18 cellular contexts compared by ENCODE assay signal in genomic region chr7:101115215-101115614, GRCh38. TPM values are rescaled to one million over a fixed set of nuclear protein-coding genes. Genes with fewer than 3 reads are reported as not detected.
DNase-seq lines count a peak whose midpoint lies in the region; FAIRE-seq and TF ChIP-seq lines count a peak whose summit lies in the region.
"Had no signal": no experiment of that assay in that cellular context is flagged by ENCODE, and none has a peak within 500 bp of the region (broad histone marks: within the 10 kb centered on the region; RNA-seq: fewer than 3 reads in every experiment).

No MANE protein-coding gene starts in this region.

- no peak overlapping the region for H3K23ac ChIP-seq in H9 (ENCODE audit: insufficient read length, low read depth, low read length)

- no peak overlapping the region for H3K4me2 ChIP-seq in endothelial cell of umbilical vein (ENCODE audit: insufficient read depth, low read length)
- H3K4me2 ChIP-seq in smooth muscle cell: no peak overlapping the region
- no peak overlapping the region for H3K4me2 ChIP-seq in H9 (ENCODE audit: insufficient read depth, insufficient read length, low read length)

- no peak overlapping the region for H3K4me3 ChIP-seq in AG04450 (ENCODE audit: low read depth, low read length)
- H3K4me3 ChIP-seq in endothelial cell of umbilical vein (replicated peaks in 1 of 3; ENCODE audit: insufficient read depth in 1 of 3, low read depth in 1 of 3, low read length in 3 of 3): no peak overlapping the region
- H3K4me3 ChIP-seq in smooth muscle cell: no peak overlapping the region
- H3K4me3 ChIP-seq in suprapubic skin: no peak overlapping the region

- peaks cover 18% of the 10 kb centered on the region for H3F3A ChIP-seq in smooth muscle cell (ENCODE audit: low read depth)

- H3K27me3 ChIP-seq in AG04450 (ENCODE audit: control insufficient read depth, insufficient read depth, low read length): no peaks in the 10 kb centered on the region
- H3K27me3 ChIP-seq in endothelial cell of umbilical vein (ENCODE audit: control insufficient read depth in 2 of 2, insufficient read depth in 2 of 2, low read length in 2 of 2): no peaks in the 10 kb centered on the region
- no peaks in the 10 kb centered on the region for H3K27me3 ChIP-seq in smooth muscle cell (ENCODE audit: low read depth)
- no peaks in the 10 kb centered on the region for H3K27me3 ChIP-seq in suprapubic skin
- H3K27me3 ChIP-seq in H9 (ENCODE audit: insufficient read depth, low read length): no peaks in the 10 kb centered on the region

- H3K9ac ChIP-seq in endothelial cell of umbilical vein (replicated peaks; ENCODE audit: extremely low read depth, insufficient read depth, low read length): no peak overlapping the region
- no peak overlapping the region for H3K9ac ChIP-seq in smooth muscle cell (ENCODE audit: low read depth)
- H3K9ac ChIP-seq in H9 (ENCODE audit: extremely low read depth, insufficient read length, low read length): no peak overlapping the region

- no peak overlapping the region for H2BK5ac ChIP-seq in H9 (ENCODE audit: insufficient read length, low read length)

- H3K79me2 ChIP-seq in endothelial cell of umbilical vein (ENCODE audit: control insufficient read depth, insufficient read depth, low read length) (peaks cover 8% of the 10 kb centered on the region), smooth muscle cell (ENCODE audit: low read depth) (no peaks in the 10 kb centered on the region), H9 (ENCODE audit: insufficient read depth, low read length) (no peaks in the 10 kb centered on the region)

- H3K27ac Mint-ChIP-seq in H9: no peak overlapping the region

- intact Hi-C loops in endothelial cell of umbilical vein (cut with micrococcal nuclease): no loop called here

- H3K27ac ChIP-seq in AG04450 (ENCODE audit: low read depth, low read length): peak overlapping the region; percentile 52
- H3K27ac ChIP-seq in RWPE1: peak overlapping the region; percentile 58
- peak overlapping the region; percentile 48 for H3K27ac ChIP-seq in endothelial cell of umbilical vein (ENCODE audit: insufficient read depth, low read depth, low read length)
- H3K27ac ChIP-seq in smooth muscle cell (ENCODE audit: low read depth): peak overlapping the region; percentile 48
- H3K27ac ChIP-seq in suprapubic skin: no peak overlapping the region
- H3K27ac ChIP-seq in H9 (ENCODE audit: insufficient read length, low read depth, low read length): no peak overlapping the region

- DNase-seq in AG04450 (ENCODE audit: low read depth, low spot score) (no peak), RWPE1 (ENCODE audit: low spot score) (no peak), endothelial cell of umbilical vein (ENCODE audit: low read depth, low spot score) (no peak), smooth muscle cell (lab: John Stamatoyannopoulos, UW; ENCODE audit: unreplicated experiment) (no peak), suprapubic skin (ENCODE audit: low spot score in 2 of 2) (no peak), NCI-H2029 treated with DMSO at 0.1 percent for 48 hours (lab: John Stamatoyannopoulos, UW) (no peak), H9 (no peak), HPDE6-E6E7 (ENCODE audit: extremely low spot score) (no peak)
- DNase-seq: AML-193, DMS 273 treated with DMSO at 0.1 percent for 48 hours, GDM1, NCI-H1417 treated with DMSO at 0.1 percent for 48 hours, NCI-H2029, NCI-H510A treated with DMSO at 0.1 percent for 48 hours, NCI-H82, Right ventricle myocardium superior had no signal

- H2AFZ ChIP-seq in endothelial cell of umbilical vein (ENCODE audit: low read depth, low read length) (no peak overlapping the region), smooth muscle cell (ENCODE audit: low read depth) (no peak overlapping the region), H9 (ENCODE audit: low read length) (no peak overlapping the region)

- H4K8ac ChIP-seq in H9 (replicated peaks; ENCODE audit: insufficient read length, low read depth, low read length): no peak overlapping the region

- H2BK20ac ChIP-seq in H9 (ENCODE audit: low read depth, low read length, poor library complexity, severe bottlenecking): no peak overlapping the region

- no peaks in the 10 kb centered on the region for H3K9me1 ChIP-seq in endothelial cell of umbilical vein (replicated peaks; ENCODE audit: control insufficient read depth, extremely low read depth, insufficient read depth, low read length)

- H3K36me3 Mint-ChIP-seq in H9 (ENCODE audit: insufficient read depth in 1 of 3, low read depth in 3 of 3): no peaks in the 10 kb centered on the region; a peak in 1 of 7 replicates
- H3K36me3 Mint-ChIP-seq: CD14-positive monocyte had no signal

- no peaks in the 10 kb centered on the region for H3K27me3 Mint-ChIP-seq in H9 (ENCODE audit: low read depth)

- no peak overlapping the region for H3K4ac ChIP-seq in H9 (ENCODE audit: low read depth, low read length)

- dilution Hi-C loops in endothelial cell of umbilical vein (cut with MboI; ENCODE audit: extremely low pct_ligation_motif_present, low sequenced_read_pairs): no loop called here

- no peak overlapping the region for H3K14ac ChIP-seq in H9 (ENCODE audit: insufficient read depth, low read length)

- BruUV-seq in endothelial cell of umbilical vein (replicated peaks; lab: Mats Ljungman, UMichigan): no TSS peak

- POLR2A ChIA-PET in AG04450 (lab: Yijun Ruan, JAX): no interaction called here
- POLR2A ChIA-PET in RWPE1 (lab: Yijun Ruan, JAX; ENCODE audit: low non-redundant PET): no interaction called here
- POLR2A ChIA-PET in endothelial cell of umbilical vein (lab: Charles Lee): interaction anchor here (4.6 to 8.8 kb wide), 2 partner anchors 8 to 13 kb away, joined by 49 to 132 read pairs; partner anchors contain the start of gene SERPINE1

- TF ChIP-seq POLR2A in endothelial cell of umbilical vein (IDR thresholded peaks at IDR 0.05; ENCODE audit: low read depth, low read length) (no peak), suprapubic skin (IDR thresholded peaks at IDR 0.05) (no peak)

- H3K4me1 Mint-ChIP-seq in H9: peaks cover 12 to 16% of the 10 kb centered on the region in 2 experiments
- H3K4me1 Mint-ChIP-seq: CD14-positive monocyte had no signal

- H3K79me1 ChIP-seq in H9 (ENCODE audit: insufficient read depth, low read depth, low read length, poor library complexity, severe bottlenecking): no peaks in the 10 kb centered on the region

- no peaks in the 10 kb centered on the region for H3K23me2 ChIP-seq in H9 (ENCODE audit: insufficient read length, low read depth, low read length, poor library complexity, severe bottlenecking)

- no peak overlapping the region for H2BK12ac ChIP-seq in H9 (ENCODE audit: insufficient read length, low read depth, low read length)

- H3K9me3 ChIP-seq in AG04450 (ENCODE audit: control insufficient read depth, insufficient read depth, low read length) (no peaks in the 10 kb centered on the region), endothelial cell of umbilical vein (replicated peaks; ENCODE audit: control insufficient read depth, insufficient read depth, low read length) (no peaks in the 10 kb centered on the region), smooth muscle cell (replicated peaks; ENCODE audit: low read depth) (no peaks in the 10 kb centered on the region), suprapubic skin (no peaks in the 10 kb centered on the region), H9 (ENCODE audit: control insufficient read depth, low read depth, low read length) (no peaks in the 10 kb centered on the region)

- H3K56ac ChIP-seq in H9 (ENCODE audit: insufficient read length, low read depth, low read length): no peak overlapping the region

- H2BK15ac ChIP-seq in H9 (ENCODE audit: low read depth, low read length): no peak overlapping the region

- TF ChIP-seq CTCF in AG04450 (IDR thresholded peaks at IDR 0.05; ENCODE audit: low read depth, low read length): no peak
- TF ChIP-seq CTCF in RWPE1 (conservative IDR thresholded peaks at IDR 0.05; ENCODE audit: low read depth): no peak
- TF ChIP-seq CTCF in endothelial cell of umbilical vein (IDR thresholded peaks at IDR 0.05; ENCODE audit: extremely low read depth in 1 of 2, insufficient read depth in 1 of 2, low read depth in 1 of 2, low read length in 2 of 2): no peak
- TF ChIP-seq CTCF in smooth muscle cell (IDR thresholded peaks at IDR 0.05; ENCODE audit: borderline replicate concordance, insufficient read depth, poor library complexity, severe bottlenecking): no peak
- no peak for TF ChIP-seq CTCF in suprapubic skin (IDR thresholded peaks at IDR 0.05)
- TF ChIP-seq CTCF in H9 (conservative IDR thresholded peaks at IDR 0.05): no peak

- no peak overlapping the region for H3T11ph ChIP-seq in H9 (ENCODE audit: low read length)

- H3K18ac ChIP-seq in H9 (ENCODE audit: insufficient read length, low read depth, low read length): no peak overlapping the region

- H2AK5ac ChIP-seq in H9 (ENCODE audit: insufficient read length, low read length): no peak overlapping the region

- H3K36me3 ChIP-seq in endothelial cell of umbilical vein (ENCODE audit: control insufficient read depth in 2 of 2, extremely low read depth in 1 of 2, insufficient read depth in 2 of 2, low read length in 2 of 2) (no peaks in the 10 kb centered on the region), smooth muscle cell (ENCODE audit: low read depth) (no peaks in the 10 kb centered on the region), suprapubic skin (no peaks in the 10 kb centered on the region)

- no peak for FAIRE-seq in endothelial cell of umbilical vein (lab: Jason Lieb, UNC)
- FAIRE-seq: H54 had no signal

- H3K4me1 ChIP-seq in endothelial cell of umbilical vein (ENCODE audit: control insufficient read depth, extremely low read depth, insufficient read depth, low read length): peaks cover 56% of the 10 kb centered on the region
- H3K4me1 ChIP-seq in smooth muscle cell (ENCODE audit: low read depth): peaks cover 5% of the 10 kb centered on the region
- H3K4me1 ChIP-seq in suprapubic skin: no peaks in the 10 kb centered on the region
- no peaks in the 10 kb centered on the region; the same call in 1 of the 2 replicates for H3K4me1 ChIP-seq in H9 (ENCODE audit: insufficient read depth, low read length)

- WGBS in smooth muscle cell (ENCODE audit: low lambda C conversion rate): 97% methylated on average over 3 of the region's 3 CpGs
- WGBS in suprapubic skin: 94% methylated on average over 3 of the region's 3 CpGs
- WGBS in H9 (ENCODE audit: extremely low coverage, insufficient read length, low lambda C conversion rate): no CpG with 5 or more reads among the region's 3 CpGs

- CTCF ChIA-PET in AG04450 (lab: Charles Lee): interaction anchor here (0.7 kb wide), 1 partner anchor 57 kb away, joined by 3 read pairs; no protein-coding TSS in a partner anchor
- CTCF ChIA-PET in RWPE1 (lab: Yijun Ruan, JAX): interaction anchor here (0.6 kb wide), 1 partner anchor 49 kb away, joined by 3 read pairs; no protein-coding TSS in a partner anchor
- CTCF ChIA-PET in endothelial cell of umbilical vein (lab: Charles Lee): interaction anchor here (1.2 kb wide), 1 partner anchor 21 kb away, joined by 3 read pairs; no protein-coding TSS in a partner anchor

- no peaks in the 10 kb centered on the region for H3K9me3 Mint-ChIP-seq in H9

- H4K91ac ChIP-seq in H9 (ENCODE audit: insufficient read length, low read depth, low read length): no peak overlapping the region

- TF ChIP-seq EP300 in suprapubic skin (IDR thresholded peaks at IDR 0.05): no peak

- no peaks in the 10 kb centered on the region for H4K20me1 ChIP-seq in endothelial cell of umbilical vein (replicated peaks; ENCODE audit: control insufficient read depth, extremely low read depth, insufficient read depth, low read length)
- H4K20me1 ChIP-seq in smooth muscle cell (ENCODE audit: low read depth): no peaks in the 10 kb centered on the region
- no peaks in the 10 kb centered on the region for H4K20me1 ChIP-seq in H9 (ENCODE audit: control insufficient read depth, insufficient read depth, insufficient read length)

- H2BK120ac ChIP-seq in H9 (ENCODE audit: low read depth, low read length, poor library complexity, severe bottlenecking): no peak overlapping the region

- H3K4me3 Mint-ChIP-seq in H9: no peak overlapping the region
- H3K4me3 Mint-ChIP-seq: CD14-positive monocyte had no signal

- no peak overlapping the region for H4K5ac ChIP-seq in H9 (ENCODE audit: insufficient read length, low read depth, low read length)

RNA-seq across cellular contexts. Expression of gene SERPINE1, which starts 11.7 kb away (rescaled TPM):
- polyA plus RNA-seq in AG04450 (2011; rRNA removed) (356 and 417 TPM in 2 replicates), endothelial cell of umbilical vein (4,637 and 5,683 TPM in 2 replicates), smooth muscle cell (460 and 495 TPM in 2 replicates)
- 363 and 484 TPM in 2 replicates for polyA minus RNA-seq in AG04450 (2011; rRNA and poly(A)+ RNA removed)
- total RNA-seq in endothelial cell of umbilical vein (2,296 and 2,645 TPM in 2 replicates), smooth muscle cell (387 and 435 TPM in 2 replicates), suprapubic skin (10 to 100 TPM in 2 of 4 donors, 1 to 10 TPM in 2; 6.7 to 22.9 (median 13.0) TPM), H9 (2021) (11.5 and 13.0 TPM in 2 replicates)
- 3,941 and 4,610 TPM in 2 replicates for polyA plus RNA-seq in endothelial cell of umbilical vein (2011; cell fraction: cytosol; rRNA removed)
- polyA plus RNA-seq in endothelial cell of umbilical vein (2011; cell fraction: nucleus; rRNA removed): 2,230 and 2,366 TPM in 2 replicates
- polyA plus RNA-seq in endothelial cell of umbilical vein (2012): 3,488 and 3,747 TPM in 2 replicates
- 3,663 and 4,731 TPM in 2 replicates for polyA minus RNA-seq in endothelial cell of umbilical vein
- polyA minus RNA-seq in endothelial cell of umbilical vein (2011; cell fraction: cytosol; rRNA and poly(A)+ RNA removed): 2.8 TPM
- polyA minus RNA-seq in endothelial cell of umbilical vein (2011; cell fraction: nucleus; rRNA and poly(A)+ RNA removed): 786 and 802 TPM in 2 replicates

RNA-seq across cellular contexts. Expression of gene TRIM56, which starts 29.9 kb away (rescaled TPM):
- 4.0 and 5.3 TPM in 2 replicates for polyA plus RNA-seq in AG04450 (2011; rRNA removed)
- polyA minus RNA-seq in AG04450 (2011; rRNA and poly(A)+ RNA removed): 9.3 and 12.8 TPM in 2 replicates
- total RNA-seq in endothelial cell of umbilical vein: 21.8 and 25.1 TPM in 2 replicates
- 1.9 and 2.3 TPM in 2 replicates for polyA plus RNA-seq in endothelial cell of umbilical vein
- 2.6 and 3.3 TPM in 2 replicates for polyA plus RNA-seq in endothelial cell of umbilical vein (2011; cell fraction: cytosol; rRNA removed)
- polyA plus RNA-seq in endothelial cell of umbilical vein (2011; cell fraction: nucleus; rRNA removed): 8.6 and 10.1 TPM in 2 replicates
- 6.5 and 7.6 TPM in 2 replicates for polyA plus RNA-seq in endothelial cell of umbilical vein (2012)
- polyA minus RNA-seq in endothelial cell of umbilical vein: 10.9 and 17.3 TPM in 2 replicates
- polyA minus RNA-seq in endothelial cell of umbilical vein (2011; cell fraction: cytosol; rRNA and poly(A)+ RNA removed): 6.0 TPM
- polyA minus RNA-seq in endothelial cell of umbilical vein (2011; cell fraction: nucleus; rRNA and poly(A)+ RNA removed): 6.4 and 7.9 TPM in 2 replicates
- total RNA-seq in smooth muscle cell: 2.5 and 5.4 TPM in 2 replicates
- polyA plus RNA-seq in smooth muscle cell: 11.0 and 11.2 TPM in 2 replicates
- 10 to 100 TPM; 12.1 to 28.9 (median 17.8) TPM for total RNA-seq in suprapubic skin
- total RNA-seq in H9 (2021): 21.8 and 22.4 TPM in 2 replicates

RNA-seq across cellular contexts. Expression of gene AP1S1, which starts 39.1 kb away (rescaled TPM):
- polyA plus RNA-seq in AG04450 (2011; rRNA removed) (197 and 227 TPM in 2 replicates), endothelial cell of umbilical vein (82.8 and 106 TPM in 2 replicates), smooth muscle cell (44.0 and 51.2 TPM in 2 replicates)
- polyA minus RNA-seq in AG04450 (2011; rRNA and poly(A)+ RNA removed): 93.2 and 93.4 TPM in 2 replicates
- total RNA-seq in endothelial cell of umbilical vein (70.9 and 93.3 TPM in 2 replicates), smooth muscle cell (104 and 105 TPM in 2 replicates), suprapubic skin (10 to 100 TPM; 28.5 to 66.5 (median 50.0) TPM), H9 (2021) (65.2 and 73.0 TPM in 2 replicates)
- polyA plus RNA-seq in endothelial cell of umbilical vein (2011; cell fraction: cytosol; rRNA removed): 139 and 140 TPM in 2 replicates
- polyA plus RNA-seq in endothelial cell of umbilical vein (2011; cell fraction: nucleus; rRNA removed): 68.1 and 78.9 TPM in 2 replicates
- 127 and 166 TPM in 2 replicates for polyA plus RNA-seq in endothelial cell of umbilical vein (2012)
- polyA minus RNA-seq in endothelial cell of umbilical vein: 67.4 and 70.2 TPM in 2 replicates
- polyA minus RNA-seq in endothelial cell of umbilical vein (2011; cell fraction: cytosol; rRNA and poly(A)+ RNA removed): 37.6 TPM
- 7.4 and 8.7 TPM in 2 replicates for polyA minus RNA-seq in endothelial cell of umbilical vein (2011; cell fraction: nucleus; rRNA and poly(A)+ RNA removed)

RNA-seq across cellular contexts. Expression of gene VGF, which starts 50.2 kb away (rescaled TPM):
- polyA plus RNA-seq in AG04450 (2011; rRNA removed) (0.16 and 0.38 TPM in 2 replicates), endothelial cell of umbilical vein (0.03 TPM in 1 of 2 replicates, not detected in the other), smooth muscle cell (0.20 and 0.25 TPM in 2 replicates)
- 0.13 and 0.28 TPM in 2 replicates for polyA minus RNA-seq in AG04450 (2011; rRNA and poly(A)+ RNA removed)
- total RNA-seq in endothelial cell of umbilical vein (not detected in 2 replicates), smooth muscle cell (0.85 TPM in 1 of 2 replicates, not detected in the other), suprapubic skin (under 1 TPM in 3 of 4 donors, not detected in 1; 0.38 to 0.99 (median 0.59) TPM), H9 (2021) (37.1 and 39.1 TPM in 2 replicates)
- not detected in 2 replicates for polyA plus RNA-seq in endothelial cell of umbilical vein (2011; cell fraction: cytosol; rRNA removed)
- not detected in 2 replicates for polyA plus RNA-seq in endothelial cell of umbilical vein (2011; cell fraction: nucleus; rRNA removed)
- polyA plus RNA-seq in endothelial cell of umbilical vein (2012): not detected in 2 replicates
- not detected in 2 replicates for polyA minus RNA-seq in endothelial cell of umbilical vein
- not detected for polyA minus RNA-seq in endothelial cell of umbilical vein (2011; cell fraction: cytosol; rRNA and poly(A)+ RNA removed)
- polyA minus RNA-seq in endothelial cell of umbilical vein (2011; cell fraction: nucleus; rRNA and poly(A)+ RNA removed): not detected in 2 replicates
- total RNA-seq: Right ventricle myocardium superior had no signal
- polyA plus RNA-seq: CD14-positive monocyte had no signal

Comparison
In these comparisons a context has a peak if more than half of its experiments do, and no peak if none do; other contexts are left out.
1. H3K27ac ChIP-seq: peak in AG04450 (single experiment), RWPE1 (single experiment), endothelial cell of umbilical vein (single experiment) and smooth muscle cell (single experiment); none in suprapubic skin (single experiment) and H9 (single experiment).
2. RNA of gene SERPINE1, which starts 11.7 kb away (total RNA-seq): 2,296 to 2,645 TPM in endothelial cell of umbilical vein and 387 to 435 TPM in smooth muscle cell; 6.7 to 22.9 TPM in suprapubic skin and 11.5 to 13.0 TPM in H9; every median in the first group is over 10 times any median in the second.